In the genomic region with DNA sequence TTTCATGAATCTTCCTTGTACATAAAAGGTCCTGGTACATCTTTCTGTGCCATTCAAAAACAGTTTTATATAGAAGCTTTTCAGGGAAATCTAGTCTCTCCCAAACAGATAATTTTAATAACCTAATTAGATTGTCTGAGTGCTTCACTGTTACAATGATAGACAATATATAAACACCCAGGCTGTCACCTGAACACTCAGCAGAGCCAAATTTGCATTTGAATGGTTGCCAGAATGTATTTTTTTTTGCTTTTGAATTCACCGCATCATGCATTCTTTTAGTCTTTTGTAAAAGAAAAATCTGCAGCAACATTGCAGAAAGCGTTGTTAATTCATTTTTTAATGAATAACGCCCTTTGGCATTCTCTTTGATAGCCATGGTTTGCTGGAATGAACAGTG, we compare ENCODE assay signal across 15 cellular contexts.
DNase-seq lines count a peak whose midpoint lies in the region; ATAC-seq and TF ChIP-seq lines count a peak whose summit lies in the region.
"Had no signal": no experiment of that assay in that cellular context is flagged by ENCODE, and none has a peak within 500 bp of the region (broad histone marks: within the 10 kb centered on the region; RNA-seq: fewer than 3 reads in every experiment).

No MANE protein-coding gene starts in this region.

- 0 out of 2 replicates have a peak overlapping the region, but pooled peaks have one; percentile 11 for H3K27ac Mint-ChIP-seq in GM23338
- H3K27ac Mint-ChIP-seq in activated CD4-positive, alpha-beta memory T cell treated with anti-CD3 and anti-CD28 coated beads for 36 hours = no peak overlapping the region
- H3K27ac Mint-ChIP-seq: CD14-positive monocyte; CD8-positive, alpha-beta T cell had no signal

- no peak overlapping the region for H3K27ac ChIP-seq in GM23338 (ENCODE audit: low read depth)
- no peak overlapping the region for H3K27ac ChIP-seq in neural cell (ENCODE audit: low read length)
- H3K27ac ChIP-seq: A549 had no signal

- H3K79me2 ChIP-seq in GM23338 (replicated peaks; ENCODE audit: insufficient read depth) (no peaks in the 10 kb centered on the region), neural cell (replicated peaks; ENCODE audit: insufficient read depth, low read length) (no peaks in the 10 kb centered on the region)

- no peak overlapping the region for H2AFZ ChIP-seq in GM23338
- no peak overlapping the region for H2AFZ ChIP-seq in neural cell (ENCODE audit: low read depth, low read length)

- CTCF ChIA-PET in activated CD4-positive, alpha-beta memory T cell treated with anti-CD3 and anti-CD28 coated beads for 36 hours (lab: Charles Lee) = no interaction called here

- H3K4me1 Mint-ChIP-seq in GM23338 = peaks cover 21% of the 10 kb centered on the region
- H3K4me1 Mint-ChIP-seq in activated CD4-positive, alpha-beta memory T cell treated with anti-CD3 and anti-CD28 coated beads for 36 hours (ENCODE audit: low read depth) = no peaks in the 10 kb centered on the region
- H3K4me1 Mint-ChIP-seq: CD14-positive monocyte had no signal

- no peak overlapping the region for H3K9ac ChIP-seq in neural cell (ENCODE audit: low read length)

- H3K4me1 ChIP-seq in GM23338 (ENCODE audit: insufficient read depth) = peaks cover 17% of the 10 kb centered on the region
- H3K4me1 ChIP-seq: A549, Caco-2 had no signal

- no peak for TF ChIP-seq RAD21 in neural cell (conservative IDR thresholded peaks at IDR 0.05)

- H3K4me3 ChIP-seq in GM23338 = no peak overlapping the region
- H3K4me3 ChIP-seq in neural cell (ENCODE audit: low read length) = no peak overlapping the region
- H3K4me3 ChIP-seq: A549 had no signal

- H3K36me3 ChIP-seq in GM23338 (ENCODE audit: insufficient read depth) (no peaks in the 10 kb centered on the region), neural cell (ENCODE audit: insufficient read depth, low read length) (no peaks in the 10 kb centered on the region)

- no peaks in the 10 kb centered on the region for H3K9me3 Mint-ChIP-seq in GM23338
- H3K9me3 Mint-ChIP-seq in activated CD4-positive, alpha-beta memory T cell treated with anti-CD3 and anti-CD28 coated beads for 36 hours = peaks cover 5% of the 10 kb centered on the region

- H3K4me2 ChIP-seq in GM23338 (no peak overlapping the region), neural cell (ENCODE audit: low read length) (peak overlapping the region; percentile 34)
- H3K4me2 ChIP-seq: A549 had no signal

- no peak overlapping the region for H3K4me3 Mint-ChIP-seq in GM23338
- H3K4me3 Mint-ChIP-seq in activated CD4-positive, alpha-beta memory T cell treated with anti-CD3 and anti-CD28 coated beads for 36 hours = no peak overlapping the region
- H3K4me3 Mint-ChIP-seq: CD14-positive monocyte; CD8-positive, alpha-beta T cell had no signal

- POLR2A ChIA-PET in activated CD4-positive, alpha-beta memory T cell treated with anti-CD3 and anti-CD28 coated beads for 36 hours (lab: Charles Lee) = no interaction called here

- H3K27me3 ChIP-seq in GM23338 (ENCODE audit: insufficient read depth) = no peaks in the 10 kb centered on the region
- H3K27me3 ChIP-seq in neural cell (ENCODE audit: insufficient read depth, low read depth, low read length) = no peaks in the 10 kb centered on the region

- no peaks in the 10 kb centered on the region for H3K9me3 ChIP-seq in neural cell (ENCODE audit: low read length)
- H3K9me3 ChIP-seq: A549, Caco-2 had no signal

- H3K9me2 ChIP-seq in GM23338 (ENCODE audit: insufficient read depth) (no peaks in the 10 kb centered on the region), neural cell (ENCODE audit: insufficient read depth, low read length) (no peaks in the 10 kb centered on the region)

- peak; percentile 80 for TF ChIP-seq EP300 in neural cell (conservative IDR thresholded peaks at IDR 0.05; ENCODE audit: poor library complexity, severe bottlenecking)

- H3K27me3 Mint-ChIP-seq in GM23338 (ENCODE audit: insufficient read depth, low read depth, poor library complexity) = no peaks in the 10 kb centered on the region
- no peaks in the 10 kb centered on the region for H3K27me3 Mint-ChIP-seq in activated CD4-positive, alpha-beta memory T cell treated with anti-CD3 and anti-CD28 coated beads for 36 hours

- no peaks in the 10 kb centered on the region for H3F3A ChIP-seq in GM23338 (replicated peaks; ENCODE audit: low read depth)
- no peaks in the 10 kb centered on the region for H3F3A ChIP-seq in neural cell (ENCODE audit: insufficient read depth, low read length, poor library complexity, severe bottlenecking)

- DNase-seq in GM23338 (ENCODE audit: low spot score) (no peak), NCI-H1048 (lab: John Stamatoyannopoulos, UW) (peak; percentile 17), astrocyte of the hippocampus (ENCODE audit: low read depth, low spot score) (peak; percentile 60), OCI-M2 (lab: John Stamatoyannopoulos, UW; ENCODE audit: unreplicated experiment) (no peak)
- DNase-seq in activated CD4-positive, alpha-beta memory T cell treated with anti-CD3 and anti-CD28 coated beads for 36 hours = no peak
- DNase-seq: Caco-2; CD8-positive, alpha-beta T cell; DND-41; GDM1; H7 had no signal

- no peaks in the 10 kb centered on the region for H3K36me3 Mint-ChIP-seq in GM23338 (ENCODE audit: low read depth)
- no peaks in the 10 kb centered on the region for H3K36me3 Mint-ChIP-seq in activated CD4-positive, alpha-beta memory T cell treated with anti-CD3 and anti-CD28 coated beads for 36 hours
- H3K36me3 Mint-ChIP-seq: CD14-positive monocyte; CD8-positive, alpha-beta T cell had no signal

- intact Hi-C loops in activated CD4-positive, alpha-beta memory T cell treated with anti-CD3 and anti-CD28 coated beads for 36 hours (cut with micrococcal nuclease) = no loop called here

- no peaks in the 10 kb centered on the region for H4K20me1 ChIP-seq in GM23338 (replicated peaks; ENCODE audit: insufficient read depth)
- H4K20me1 ChIP-seq in neural cell (ENCODE audit: insufficient read depth) = no peaks in the 10 kb centered on the region

- no peak for ATAC-seq in GM23338
- ATAC-seq in HG03442 (IDR thresholded peaks at IDR 0.05; ENCODE audit: unreplicated experiment) = no peak
- ATAC-seq: A549; CD8-positive, alpha-beta T cell; HepG2 had no signal

- TF ChIP-seq CTCF in GM23338 (conservative IDR thresholded peaks at IDR 0.05; ENCODE audit: low read depth in 2 of 2) (no peak), neural cell (IDR thresholded peaks at IDR 0.05; ENCODE audit: poor library complexity, severe bottlenecking) (no peak)

TF ChIP-seq in GM23338, 12 proteins besides CTCF, POLR2A, EP300 and RAD21 (continues in another document):
- TF ChIP-seq ZNF114 (CRISPR knock-in tag; IDR thresholded peaks at IDR 0.05) (no peak), CREB1 (CRISPR knock-in tag; IDR thresholded peaks at IDR 0.05; ENCODE audit: low read depth) (no peak), ZNF331 (CRISPR knock-in tag; IDR thresholded peaks at IDR 0.05; ENCODE audit: low read depth) (no peak)
- TF ChIP-seq, protein P1, sequence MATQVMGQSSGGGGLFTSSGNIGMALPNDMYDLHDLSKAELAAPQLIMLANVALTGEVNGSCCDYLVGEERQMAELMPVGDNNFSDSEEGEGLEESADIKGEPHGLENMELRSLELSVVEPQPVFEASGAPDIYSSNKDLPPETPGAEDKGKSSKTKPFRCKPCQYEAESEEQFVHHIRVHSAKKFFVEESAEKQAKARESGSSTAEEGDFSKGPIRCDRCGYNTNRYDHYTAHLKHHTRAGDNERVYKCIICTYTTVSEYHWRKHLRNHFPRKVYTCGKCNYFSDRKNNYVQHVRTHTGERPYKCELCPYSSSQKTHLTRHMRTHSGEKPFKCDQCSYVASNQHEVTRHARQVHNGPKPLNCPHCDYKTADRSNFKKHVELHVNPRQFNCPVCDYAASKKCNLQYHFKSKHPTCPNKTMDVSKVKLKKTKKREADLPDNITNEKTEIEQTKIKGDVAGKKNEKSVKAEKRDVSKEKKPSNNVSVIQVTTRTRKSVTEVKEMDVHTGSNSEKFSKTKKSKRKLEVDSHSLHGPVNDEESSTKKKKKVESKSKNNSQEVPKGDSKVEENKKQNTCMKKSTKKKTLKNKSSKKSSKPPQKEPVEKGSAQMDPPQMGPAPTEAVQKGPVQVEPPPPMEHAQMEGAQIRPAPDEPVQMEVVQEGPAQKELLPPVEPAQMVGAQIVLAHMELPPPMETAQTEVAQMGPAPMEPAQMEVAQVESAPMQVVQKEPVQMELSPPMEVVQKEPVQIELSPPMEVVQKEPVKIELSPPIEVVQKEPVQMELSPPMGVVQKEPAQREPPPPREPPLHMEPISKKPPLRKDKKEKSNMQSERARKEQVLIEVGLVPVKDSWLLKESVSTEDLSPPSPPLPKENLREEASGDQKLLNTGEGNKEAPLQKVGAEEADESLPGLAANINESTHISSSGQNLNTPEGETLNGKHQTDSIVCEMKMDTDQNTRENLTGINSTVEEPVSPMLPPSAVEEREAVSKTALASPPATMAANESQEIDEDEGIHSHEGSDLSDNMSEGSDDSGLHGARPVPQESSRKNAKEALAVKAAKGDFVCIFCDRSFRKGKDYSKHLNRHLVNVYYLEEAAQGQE (IDR thresholded peaks at IDR 0.05; ENCODE audit: unreplicated experiment) = no peak

TF ChIP-seq in neural cell, 6 proteins besides CTCF, POLR2A, EP300 and RAD21 (continues in another document):
- no peak for TF ChIP-seq EZH2 (IDR thresholded peaks at IDR 0.05; ENCODE audit: borderline replicate concordance, insufficient read depth, low read length, poor library complexity, severe bottlenecking)
- TF ChIP-seq POLR2AphosphoS5 (IDR thresholded peaks at IDR 0.05) = peak; percentile 56
- no peak for TF ChIP-seq SMC3 (conservative IDR thresholded peaks at IDR 0.05; ENCODE audit: poor library complexity)
- TF ChIP-seq MXI1 (conservative IDR thresholded peaks at IDR 0.05; ENCODE audit: poor library complexity, severe bottlenecking) = no peak
- no peak for TF ChIP-seq TAF1 (IDR thresholded peaks at IDR 0.05; ENCODE audit: low read depth)

Comparison
In these comparisons a context has a peak if more than half of its experiments do, and no peak if none do; other contexts are left out.
1. DNase-seq: peak in NCI-H1048 (single experiment) and astrocyte of the hippocampus (single experiment); none in GM23338 (single experiment), OCI-M2 (single experiment) and activated CD4-positive, alpha-beta memory T cell treated with anti-CD3 and anti-CD28 coated beads for 36 hours (single experiment).